In genomic region chr9:127199001-127199791, GRCh38 we compare ENCODE assay signal across 8 cellular contexts.
A peak's percentile ranks its signal among the peaks of the same experiment; 100 is the strongest.
DNase-seq lines count a peak whose midpoint lies in the region; ATAC-seq, FAIRE-seq and TF ChIP-seq lines count a peak whose summit lies in the region.

No MANE protein-coding gene starts in this region.

- TF ChIP-seq POLR2A in GM12892 (IDR thresholded peaks at IDR 0.05; ENCODE audit: low read depth, low read length) (no peak), body of pancreas (IDR thresholded peaks at IDR 0.05) (no peak), spleen (IDR thresholded peaks at IDR 0.05) (no peak)

- intact Hi-C loops in body of pancreas (cut with DNase I) = loop anchor here (5.0 kb wide), 1 partner anchor 257 kb away; no protein-coding TSS in a partner anchor
- intact Hi-C loops in spleen (cut with DNase I; ENCODE audit: low total_unique reads) = loop anchor here (2.0 kb wide), 1 partner anchor 258 kb away; no protein-coding TSS in a partner anchor

- WGBS in body of pancreas, 2 donors = 29 to 41% methylated on average over 10 to 15 of the region's 15 CpGs
- WGBS in spleen, 5 donors = 17 to 49% (median 40%) methylated on average over 7 to 15 of the region's 15 CpGs

- ATAC-seq in body of pancreas (peak; percentile 71), GM18907 (IDR thresholded peaks at IDR 0.05; ENCODE audit: unreplicated experiment) (no peak)

- H3K27ac ChIP-seq in body of pancreas (no peak overlapping the region), spleen (peak overlapping the region in 5 of 8 donors; percentile 40 to 67 (median 58))

- DNase-seq in A172 (ENCODE audit: low spot score) = peak; percentile 79
- peak; percentile 85 for DNase-seq in GM12892 (ENCODE audit: insufficient read length)
- peak; percentile 57 for DNase-seq in NCI-H1694 treated with DMSO at 0.1 percent for 48 hours (lab: John Stamatoyannopoulos, UW)
- peak; percentile 74 for DNase-seq in UCSD-AML1 (lab: John Stamatoyannopoulos, UW; ENCODE audit: unreplicated experiment)
- DNase-seq in body of pancreas = peak; percentile 68 to 84 (median 75)
- DNase-seq in iPS-NIHi7 (ENCODE audit: extremely low spot score) = peak; percentile 89
- peak; percentile 87 for DNase-seq in spleen

- FAIRE-seq in GM12892 (lab: Jason Lieb, UNC) = peak; percentile 95

- H3K36me3 ChIP-seq in body of pancreas (replicated peaks in 1 of 2; ENCODE audit: insufficient read depth in 1 of 2, low read depth in 2 of 2) (no peaks in the 10 kb centered on the region), spleen (peaks cover 0 to 11% (median 0%) of the 10 kb centered on the region in 6 donors)

- H3K4me1 ChIP-seq in body of pancreas (no peaks in the 10 kb centered on the region), spleen (peaks cover 7 to 25% (median 16%) of the 10 kb centered on the region in 6 donors)

- no peak overlapping the region for H3K4me3 ChIP-seq in body of pancreas
- H3K4me3 ChIP-seq in spleen = no peak overlapping the region

- peak; percentile 66 to 90 (median 80) for TF ChIP-seq CTCF in body of pancreas (IDR thresholded peaks at IDR 0.05)
- peak; percentile 76 to 98 (median 90) for TF ChIP-seq CTCF in spleen (IDR thresholded peaks at IDR 0.05 in 8 of 11, conservative IDR thresholded peaks at IDR 0.05 in 3 of 11)

- H3K27me3 ChIP-seq in body of pancreas (no peaks in the 10 kb centered on the region), spleen (replicated peaks in 1 of 7) (no peaks in the 10 kb centered on the region)

- H3K9me3 ChIP-seq in body of pancreas = no peaks in the 10 kb centered on the region
- no peaks in the 10 kb centered on the region for H3K9me3 ChIP-seq in spleen

Comparison
In these comparisons a context has a peak if more than half of its experiments do, and no peak if none do; other contexts are left out.
1. H3K27ac ChIP-seq: peak in spleen (5 of 8); none in body of pancreas (0 of 4).
2. Peak in every context shown above with its lines, with median percentiles within 50 percentile points of each other: DNase-seq.